8 cellular contexts compared by ENCODE assay signal in the genomic region with DNA sequence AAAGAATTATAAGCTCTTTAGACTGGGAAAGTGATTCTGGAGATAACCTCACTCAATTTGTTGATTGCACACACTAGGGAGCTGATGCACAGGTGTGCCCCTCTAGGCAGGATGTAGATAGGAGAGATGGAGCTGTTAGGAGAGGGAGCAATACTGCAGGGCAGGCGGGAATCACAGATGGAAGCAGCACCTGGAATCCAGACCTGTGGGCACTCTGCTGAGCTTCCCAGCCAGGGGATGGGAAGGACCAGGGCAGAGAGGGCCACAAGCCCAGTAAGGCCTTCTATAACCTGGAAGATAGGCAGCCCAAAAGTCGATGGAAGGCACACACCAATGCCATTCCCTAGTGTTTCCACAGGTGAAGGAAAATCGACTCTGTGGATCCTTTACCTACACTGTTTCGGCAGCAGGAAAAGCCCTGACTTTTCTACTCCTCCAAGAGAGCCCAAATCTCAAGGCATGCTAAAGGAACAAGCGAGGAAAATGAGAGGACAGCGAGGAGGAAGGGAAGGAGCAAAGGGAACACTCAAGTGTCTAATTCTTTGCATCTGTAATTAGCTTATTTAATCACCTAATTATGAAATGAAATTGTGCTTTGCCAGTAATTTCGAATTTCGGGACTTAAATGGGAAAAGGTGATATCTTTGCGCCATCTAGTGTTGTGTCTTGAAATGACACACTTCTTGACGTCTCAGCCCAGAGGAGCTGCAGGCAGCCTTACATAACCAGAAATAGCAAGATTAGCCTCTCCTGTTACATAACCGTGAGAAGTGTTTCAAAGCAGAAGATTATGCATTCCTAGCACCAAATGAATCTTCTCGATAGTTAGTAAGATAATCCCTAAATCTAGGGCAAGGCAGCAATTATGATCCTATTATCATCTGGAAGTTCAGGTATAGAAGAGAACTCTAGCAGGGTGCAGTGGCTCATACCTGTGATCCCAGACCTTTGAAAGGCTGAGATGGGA. TPM values are rescaled to one million over a fixed set of nuclear protein-coding genes. Genes with fewer than 3 reads are reported as not detected.
DNase-seq lines count a peak whose midpoint lies in the region; ATAC-seq and TF ChIP-seq lines count a peak whose summit lies in the region.

No MANE protein-coding gene starts in this region.

- no peaks in the 10 kb centered on the region for H3K27me3 ChIP-seq in adrenal gland

- TF ChIP-seq CTCF in AG10803 (conservative IDR thresholded peaks at IDR 0.05; ENCODE audit: low read length), result peak; percentile 81
- peak; percentile 74 for TF ChIP-seq CTCF in GM12872 (IDR thresholded peaks at IDR 0.05; ENCODE audit: insufficient read depth, low read depth, low read length)
- TF ChIP-seq CTCF in adrenal gland (IDR thresholded peaks at IDR 0.05), result peak; percentile 61 to 93 (median 88)

- H3K36me3 ChIP-seq in adrenal gland (replicated peaks in 1 of 2), result no peaks in the 10 kb centered on the region

- DNase-seq in AG10803 (ENCODE audit: low read depth), result peak; percentile 83
- DNase-seq in NCI-H2171 treated with DMSO at 0.1 percent for 48 hours (lab: John Stamatoyannopoulos, UW), result peak; percentile 62
- peak; percentile 52 to 84 (median 72) for DNase-seq in adrenal gland
- no peak for DNase-seq in left cardiac atrium
- DNase-seq in putamen (ENCODE audit: low spot score), result peak; percentile 89
- no peak for DNase-seq in activated naive CD4-positive, alpha-beta T cell treated with anti-CD3 and anti-CD28 coated beads, Interleukin-2, amount 50 U/mL, for 16 hours

- H3K27ac ChIP-seq in adrenal gland, result no peak overlapping the region

- intact Hi-C loops in adrenal gland (cut with DNase I), result no loop called here
- intact Hi-C loops in left cardiac atrium (cut with DNase I), result loop anchor here in 1 of 2 donors (5.0 to 10.0 kb wide), 3 partner anchors 396 to 563 kb away; a partner anchor contains a TSS

- 17 to 22% (median 19%) methylated on average over 12 of the region's 12 CpGs for WGBS in adrenal gland, 4 donors

- no peaks in the 10 kb centered on the region for H3K9me3 ChIP-seq in adrenal gland (replicated peaks in 1 of 3)

- TF ChIP-seq POLR2A in adrenal gland (IDR thresholded peaks at IDR 0.05), result no peak

- peaks cover 0 to 4% of the 10 kb centered on the region in 2 donors for H3K4me1 ChIP-seq in adrenal gland (replicated peaks in 1 of 2)

- H3K4me3 ChIP-seq in AG10803 (ENCODE audit: low read length) (no peak overlapping the region), adrenal gland (no peak overlapping the region)

- ATAC-seq in HG02884 (IDR thresholded peaks at IDR 0.05; ENCODE audit: unreplicated experiment), result peak; percentile 57
- peak; percentile 92 to 93 for ATAC-seq in left cardiac atrium

RNA-seq across cellular contexts. Expression of a gene that starts 31.0 kb away (rescaled TPM):
- total RNA-seq in adrenal gland, result 10 to 100 TPM in 6 of 8 donors, 1 to 10 TPM in 2; 7.0 to 27.2 (median 14.1) TPM
- polyA plus RNA-seq in adrenal gland, result 10 to 100 TPM in 1 of 3 donors, 1 to 10 TPM in 2; 1.3 to 17.9 (median 1.9) TPM
- total RNA-seq in left cardiac atrium, result 1 to 10 TPM; 5.3 to 8.6 TPM

Comparison
In these comparisons a context has a peak if more than half of its experiments do, and no peak if none do; other contexts are left out.
1. DNase-seq: peak in AG10803 (single experiment), NCI-H2171 treated with DMSO at 0.1 percent for 48 hours (single experiment), adrenal gland (7 of 7) and putamen (single experiment); none in left cardiac atrium (single experiment) and activated naive CD4-positive, alpha-beta T cell treated with anti-CD3 and anti-CD28 coated beads, Interleukin-2, amount 50 U/mL, for 16 hours (single experiment).
2. Peak in every context shown above with its lines, with median percentiles within 50 percentile points of each other: CTCF ChIP-seq.